Comparison of ENCODE assay signal across 8 cellular contexts in genomic region chr2:74482801-74483674, GRCh38. TPM values are rescaled to one million over a fixed set of nuclear protein-coding genes. Genes with fewer than 3 reads are reported as not detected.
DNase-seq lines count a peak whose midpoint lies in the region; TF ChIP-seq lines count a peak whose summit lies in the region.

TSS of gene CCDC142 (minus strand) at chr2:74482998. CDS start at chr2:74482837, 161 bp downstream.
TSS of gene TTC31 (plus strand) at chr2:74483081. CDS start at chr2:74483096, 15 bp downstream.

- peaks cover 76% of the 10 kb centered on the region for H3K79me2 ChIP-seq in SK-N-SH (ENCODE audit: insufficient read depth)

- CTCF ChIA-PET in GM10248 (lab: Yijun Ruan, JAX): interaction anchor here (0.9 to 5.3 kb wide), 32 partner anchors 9 to 127 kb away, joined by 3 to 106 read pairs (median 6); partner anchors contain the start of genes AUP1, HTRA2, INO80B and LBX2
- CTCF ChIA-PET in SK-N-SH (lab: Yijun Ruan, JAX): interaction anchor here (0.6 to 7.5 kb wide), 31 partner anchors 9 to 161 kb away, joined by 3 to 116 read pairs (median 6); partner anchors contain the start of genes AUP1, DQX1, HTRA2 and LBX2

- peak within 1 kb of the TSS; percentile 79 for H3K9ac ChIP-seq in SK-N-SH

- no peaks in the 10 kb centered on the region for H3K9me2 ChIP-seq in SK-N-SH

- no peaks in the 10 kb centered on the region for H3K9me3 Mint-ChIP-seq in osteocyte (ENCODE audit: unreplicated experiment)

- peaks cover 30% of the 10 kb centered on the region for H3K4me1 Mint-ChIP-seq in osteocyte (ENCODE audit: unreplicated experiment)

- peak within 1 kb of the TSS; percentile 86 for H2AFZ ChIP-seq in SK-N-SH (ENCODE audit: low read depth)

- TF ChIP-seq CTCF in GM10248 (IDR thresholded peaks at IDR 0.05; ENCODE audit: control extremely low read depth, extremely low read depth, low read depth, missing control alignments): peak; percentile 88
- peak; percentile 92 for TF ChIP-seq CTCF in HFF-Myc (IDR thresholded peaks at IDR 0.05; ENCODE audit: low read depth, low read length, missing control alignments)
- peak; percentile 93 for TF ChIP-seq CTCF in SK-N-SH (IDR thresholded peaks at IDR 0.05)
- peak; percentile 97 for TF ChIP-seq CTCF in osteocyte (IDR thresholded peaks at IDR 0.05)

- peak; percentile 93 for DNase-seq in GM10248 (ENCODE audit: extremely low spot score)
- peak; percentile 88 for DNase-seq in HFF-Myc (ENCODE audit: extremely low read depth, low read depth)
- DNase-seq in NAMALWA (ENCODE audit: low spot score): peak; percentile 95
- peak; percentile 93 for DNase-seq in SK-N-SH
- peak; percentile 94 for DNase-seq in activated naive CD4-positive, alpha-beta T cell treated with anti-CD3 and anti-CD28 coated beads, Interleukin-2, amount 50 U/mL, for 16 hours
- DNase-seq in glomerular visceral epithelial cell (ENCODE audit: extremely low spot score): peak; percentile 89
- DNase-seq in osteocyte (ENCODE audit: extremely low spot score, unreplicated experiment): peak; percentile 96

- H3K36me3 ChIP-seq in SK-N-SH (replicated peaks in 1 of 2; ENCODE audit: control insufficient read depth in 1 of 2, insufficient read depth in 2 of 2, low read length in 1 of 2) (peaks cover 8 to 15% of the 10 kb centered on the region in 2 experiments), thymus (ENCODE audit: control insufficient read depth, insufficient read depth) (peaks cover 15% of the 10 kb centered on the region)

- no peak for TF ChIP-seq EP300 in SK-N-SH (IDR thresholded peaks at IDR 0.05; ENCODE audit: borderline replicate concordance in 1 of 2, low read depth in 1 of 2, low read length in 1 of 2)

- peak within 1 kb of the TSS; percentile 82 for H3K4me3 ChIP-seq in HFF-Myc (replicated peaks; ENCODE audit: low read depth, low read length)
- peak within 1 kb of the TSS; percentile 70 to 97 for H3K4me3 ChIP-seq in SK-N-SH (ENCODE audit: low read depth in 2 of 2, low read length in 1 of 2)
- peak within 1 kb of the TSS; percentile 98 for H3K4me3 ChIP-seq in thymus (ENCODE audit: low read length)

- peak; percentile 84 for TF ChIP-seq RAD21 in SK-N-SH (IDR thresholded peaks at IDR 0.05; ENCODE audit: low read length)

- H3K27ac ChIP-seq in SK-N-SH (ENCODE audit: low read depth in 2 of 2, low read length in 1 of 2) (peak within 1 kb of the TSS; percentile 79 to 91), thymus (ENCODE audit: low read depth) (peak within 1 kb of the TSS; percentile 95)

- peak within 1 kb of the TSS; percentile 99 for H3K27ac Mint-ChIP-seq in osteocyte (ENCODE audit: unreplicated experiment)

- H3K4me1 ChIP-seq in SK-N-SH (ENCODE audit: control insufficient read depth in 1 of 2, insufficient read depth in 2 of 2, low read depth in 1 of 2, low read length in 1 of 2) (peaks cover 13 to 16% of the 10 kb centered on the region in 2 experiments; a peak in 3 of 4 replicates), thymus (ENCODE audit: control insufficient read depth, insufficient read depth, low read length) (peaks cover 19% of the 10 kb centered on the region)

- H3K36me3 Mint-ChIP-seq in osteocyte (ENCODE audit: unreplicated experiment): peaks cover 16% of the 10 kb centered on the region

- no peaks in the 10 kb centered on the region for H3K27me3 Mint-ChIP-seq in osteocyte (ENCODE audit: unreplicated experiment)

- WGBS in SK-N-SH (ENCODE audit: low lambda C conversion rate): 1% methylated on average over 28 of the region's 50 CpGs
- 1% methylated on average over 50 of the region's 50 CpGs for WGBS in thymus

- H3F3A ChIP-seq in SK-N-SH (replicated peaks; ENCODE audit: insufficient read depth): peaks cover 3% of the 10 kb centered on the region

- POLR2A ChIA-PET in GM10248 (lab: Yijun Ruan, JAX) (interaction anchor here (1.1 to 1.9 kb wide), 2 partner anchors 11 to 28 kb away, joined by 3 to 4 read pairs; partner anchors contain the start of genes INO80B and MRPL53), SK-N-SH (lab: Yijun Ruan, JAX) (interaction anchor here (0.6 to 3.5 kb wide), 15 partner anchors 10 to 106 kb away, joined by 3 to 24 read pairs (median 8); partner anchors contain the start of genes AUP1, C2orf81, HTRA2 and INO80B)

- H3K27me3 ChIP-seq in SK-N-SH (ENCODE audit: insufficient read depth) (no peaks in the 10 kb centered on the region), thymus (ENCODE audit: control insufficient read depth, insufficient read depth) (no peaks in the 10 kb centered on the region)

- peak within 1 kb of the TSS; percentile 86 for H3K4me2 ChIP-seq in SK-N-SH

- no peaks in the 10 kb centered on the region for H3K9me3 ChIP-seq in SK-N-SH
- H3K9me3 ChIP-seq in thymus (ENCODE audit: control insufficient read depth): no peaks in the 10 kb centered on the region

- peak within 1 kb of the TSS; percentile 99 for H3K4me3 Mint-ChIP-seq in osteocyte (ENCODE audit: unreplicated experiment)

- no peaks in the 10 kb centered on the region for H4K20me1 ChIP-seq in SK-N-SH (ENCODE audit: insufficient read depth)

TF ChIP-seq in SK-N-SH, 30 proteins besides CTCF, POLR2A, EP300 and RAD21 (continues in another document):
- TF ChIP-seq GATA2 (CRISPR knock-in tag; IDR thresholded peaks at IDR 0.05) (no peak; the same call in 1 of the 2 replicates), EZH2phosphoT487 (IDR thresholded peaks at IDR 0.05; ENCODE audit: borderline replicate concordance, low read depth) (no peak), MXI1 (IDR thresholded peaks at IDR 0.05; ENCODE audit: low read depth, low read length) (peak; percentile 79), GABPA (IDR thresholded peaks at IDR 0.05; ENCODE audit: low read depth) (peak; percentile 94), SMC3 (IDR thresholded peaks at IDR 0.05; ENCODE audit: low read depth, low read length) (peak; percentile 91), REST (IDR thresholded peaks at IDR 0.05; ENCODE audit: low read depth, low read length) (peak; percentile 52; the same call in 1 of the 2 replicates), JUND (IDR thresholded peaks at IDR 0.05) (no peak), FOSL2 (IDR thresholded peaks at IDR 0.05; ENCODE audit: borderline replicate concordance, low read depth) (no peak), NRF1 (IDR thresholded peaks at IDR 0.05; ENCODE audit: low read depth, low read length) (no peak), FOXM1 (IDR thresholded peaks at IDR 0.05; ENCODE audit: low read depth) (no peak), CHD2 (IDR thresholded peaks at IDR 0.05; ENCODE audit: low read length, partially characterized antibody) (peak; percentile 89), SIN3A (IDR thresholded peaks at IDR 0.05; ENCODE audit: borderline replicate concordance, low read depth, low read length) (no peak; the same call in 1 of the 2 replicates), MAX (IDR thresholded peaks at IDR 0.05; ENCODE audit: low read depth) (peak; percentile 39), RXRA (IDR thresholded peaks at IDR 0.05; ENCODE audit: borderline replicate concordance, low read depth) (no peak), ELF1 (IDR thresholded peaks at IDR 0.05) (peak; percentile 84), RFX5 (IDR thresholded peaks at IDR 0.05; ENCODE audit: low read length) (no peak), USF2 (IDR thresholded peaks at IDR 0.05; ENCODE audit: borderline replicate concordance, low read depth, low read length) (no peak), TCF12 (IDR thresholded peaks at IDR 0.05) (peak; percentile 39; the same call in 1 of the 2 replicates), MEF2A (IDR thresholded peaks at IDR 0.05; ENCODE audit: borderline replicate concordance, low read depth) (no peak)

RNA-seq across cellular contexts. Expression of gene CCDC142, which starts in this region (rescaled TPM):
- polyA plus RNA-seq in SK-N-SH (2012; rRNA removed) (8.7 and 13.1 TPM in 2 replicates), thymus (6.7 TPM)
- 1.9 and 3.4 TPM in 2 replicates for polyA plus RNA-seq in SK-N-SH (2012; cell fraction: cytosol; rRNA removed)
- 49.9 and 50.3 TPM in 2 replicates for polyA plus RNA-seq in SK-N-SH (2012; cell fraction: nucleus; rRNA removed)
- 20.6 TPM in 2 replicates for total RNA-seq in osteocyte

RNA-seq across cellular contexts. Expression of gene TTC31, which starts in this region (rescaled TPM):
- polyA plus RNA-seq in SK-N-SH (2012; rRNA removed) (27.9 and 38.0 TPM in 2 replicates), thymus (23.5 TPM)
- 13.1 and 15.7 TPM in 2 replicates for polyA plus RNA-seq in SK-N-SH (2012; cell fraction: cytosol; rRNA removed)
- 138 and 147 TPM in 2 replicates for polyA plus RNA-seq in SK-N-SH (2012; cell fraction: nucleus; rRNA removed)
- total RNA-seq in osteocyte: 24.2 and 24.3 TPM in 2 replicates

Comparison
In these comparisons a context has a peak if more than half of its experiments do, and no peak if none do; other contexts are left out.
1. Peak in every context shown above with its lines: DNase-seq, H3K4me3 ChIP-seq and H3K27ac ChIP-seq.